ENCODE assay signal across 8 cellular contexts in genomic region chr1:202861420-202862121, GRCh38. TPM values are rescaled to one million over a fixed set of nuclear protein-coding genes. Genes with fewer than 3 reads are reported as not detected.
DNase-seq lines count a peak whose midpoint lies in the region; ATAC-seq and TF ChIP-seq lines count a peak whose summit lies in the region.

No MANE protein-coding gene starts in this region.

- H3K36me3 ChIP-seq in muscle layer of colon (ENCODE audit: insufficient read depth, low read length), result no peaks in the 10 kb centered on the region
- H3K36me3 ChIP-seq in stomach, result no peaks in the 10 kb centered on the region

- peak; percentile 17 to 92 (median 84) for DNase-seq in C1 segment of cervical spinal cord (lab: John Stamatoyannopoulos, UW)
- peak; percentile 70 to 80 for DNase-seq in HL-60 (ENCODE audit: low read depth in 1 of 2, low spot score in 1 of 2)
- DNase-seq in NCI-H82 treated with DMSO at 0.1 percent for 48 hours (lab: John Stamatoyannopoulos, UW; ENCODE audit: unreplicated experiment), result peak; percentile 86
- no peak for DNase-seq in activated T-cell treated with anti-CD3 and anti-CD28 coated beads, Interleukin-2, amount 50 U/mL, for 4 hours
- DNase-seq in fibroblast of mammary gland (ENCODE audit: low read depth), result peak; percentile 75
- DNase-seq in stomach, result peak; percentile 93

- intact Hi-C loops in stomach (cut with DNase I; ENCODE audit: low total_unique reads), result no loop called here

- H3K4me1 ChIP-seq in muscle layer of colon (ENCODE audit: insufficient read depth, low read length) (peaks cover 6% of the 10 kb centered on the region), stomach (peaks cover 4 to 32% (median 22%) of the 10 kb centered on the region in 4 donors)

- no peaks in the 10 kb centered on the region for H3K9me3 Mint-ChIP-seq in activated T-cell treated with anti-CD3 and anti-CD28 coated beads, Interleukin-2, amount 50 U/mL, for 4 hours

- TF ChIP-seq POLR2A in stomach (IDR thresholded peaks at IDR 0.05), result no peak

- H3K9me3 ChIP-seq in muscle layer of colon (ENCODE audit: low read length) (no peaks in the 10 kb centered on the region), stomach (no peaks in the 10 kb centered on the region)

- H3K4me3 Mint-ChIP-seq in activated T-cell treated with anti-CD3 and anti-CD28 coated beads, Interleukin-2, amount 50 U/mL, for 4 hours, result peak overlapping the region; percentile 79

- ATAC-seq in GM19351 (IDR thresholded peaks at IDR 0.05; ENCODE audit: unreplicated experiment), result peak; percentile 93
- peak; percentile 82 to 87 for ATAC-seq in activated T-cell treated with anti-CD3 and anti-CD28 coated beads, Interleukin-2, amount 50 U/mL, for 4 hours

- no peaks in the 10 kb centered on the region for H3K36me3 Mint-ChIP-seq in activated T-cell treated with anti-CD3 and anti-CD28 coated beads, Interleukin-2, amount 50 U/mL, for 4 hours (ENCODE audit: insufficient read depth)

- H3K27ac ChIP-seq in HL-60 (replicated peaks) (no peak overlapping the region), muscle layer of colon (ENCODE audit: low read depth, low read length) (no peak overlapping the region), stomach (peak overlapping the region in 4 of 5 donors; percentile 65 to 82 (median 67))

- 0 to 1% (median 1%) methylated on average over 29 to 44 of the region's 44 CpGs for WGBS in stomach, 5 donors

- TF ChIP-seq EP300 in stomach (IDR thresholded peaks at IDR 0.05), result no peak

- H3K4me3 ChIP-seq in HL-60 (replicated peaks; ENCODE audit: insufficient read depth, low read length) (peak overlapping the region; percentile 67), fibroblast of mammary gland (ENCODE audit: control insufficient read depth, low read depth, low read length) (peak overlapping the region; percentile 66), muscle layer of colon (ENCODE audit: low read depth in 1 of 2, low read length in 2 of 2) (peak overlapping the region; percentile 67 to 82), stomach (peak overlapping the region; percentile 70 to 94 (median 81))

- H3K9ac ChIP-seq in muscle layer of colon (ENCODE audit: low read length), result no peak overlapping the region

- H3K4me1 Mint-ChIP-seq in activated T-cell treated with anti-CD3 and anti-CD28 coated beads, Interleukin-2, amount 50 U/mL, for 4 hours (ENCODE audit: low read depth), result peaks cover 15% of the 10 kb centered on the region

- H3K27me3 ChIP-seq in HL-60 (ENCODE audit: insufficient read depth, poor library complexity, severe bottlenecking), result no peaks in the 10 kb centered on the region
- H3K27me3 ChIP-seq in muscle layer of colon (ENCODE audit: control insufficient read depth in 1 of 2, insufficient read depth in 2 of 2, low read length in 2 of 2), result no peaks in the 10 kb centered on the region
- peaks cover 0 to 5% (median 0%) of the 10 kb centered on the region in 3 donors for H3K27me3 ChIP-seq in stomach

- peaks cover 53% of the 10 kb centered on the region for H3K27me3 Mint-ChIP-seq in activated T-cell treated with anti-CD3 and anti-CD28 coated beads, Interleukin-2, amount 50 U/mL, for 4 hours (ENCODE audit: low read depth)

- TF ChIP-seq CTCF in HL-60 (IDR thresholded peaks at IDR 0.05; ENCODE audit: insufficient read depth, low read length) (no peak), fibroblast of mammary gland (conservative IDR thresholded peaks at IDR 0.05; ENCODE audit: control insufficient read depth, insufficient read depth, low read depth, low read length) (no peak), stomach (IDR thresholded peaks at IDR 0.05) (no peak)

RNA-seq across cellular contexts. Expression of gene RABIF, which starts 27.4 kb away (rescaled TPM):
- total RNA-seq in activated T-cell treated with anti-CD3 and anti-CD28 coated beads, Interleukin-2, amount 50 U/mL, for 4 hours, result 10 to 100 TPM in 2 of 3 donors, 1 to 10 TPM in 1; 9.7 to 10.3 (median 10.2) TPM
- total RNA-seq in stomach, result 1 to 10 TPM in 2 of 5 donors, under 1 TPM in 1, not detected in 2; 0.45 to 5.1 (median 4.2) TPM
- 1 to 10 TPM; 4.9 to 9.1 (median 6.1) TPM for polyA plus RNA-seq in stomach

RNA-seq across cellular contexts. Expression of gene PCAT6, which starts 50.8 kb away (rescaled TPM):
- total RNA-seq in activated T-cell treated with anti-CD3 and anti-CD28 coated beads, Interleukin-2, amount 50 U/mL, for 4 hours, result under 1 TPM in 1 of 3 donors, not detected in 2; 0.48 TPM
- not detected for total RNA-seq in stomach
- 1 to 10 TPM; 1.2 to 3.9 (median 2.7) TPM for polyA plus RNA-seq in stomach

RNA-seq across cellular contexts. Expression of gene KDM5B, which starts 53.4 kb away (rescaled TPM):
- total RNA-seq in activated T-cell treated with anti-CD3 and anti-CD28 coated beads, Interleukin-2, amount 50 U/mL, for 4 hours, result 10 to 100 TPM; 19.4 to 36.0 (median 28.9) TPM
- 100 to 1,000 TPM in 2 of 5 donors, 10 to 100 TPM in 3; 46.0 to 229 (median 84.5) TPM for total RNA-seq in stomach
- polyA plus RNA-seq in stomach, result 10 to 100 TPM in 1 of 3 donors, 1 to 10 TPM in 2; 6.5 to 13.4 (median 7.2) TPM

Comparison
In these comparisons a context has a peak if more than half of its experiments do, and no peak if none do; other contexts are left out.
1. H3K27ac ChIP-seq: peak in stomach (4 of 5); none in HL-60 (single experiment) and muscle layer of colon (single experiment).
2. Peak in every context shown above with its lines, with median percentiles within 50 percentile points of each other: H3K4me3 ChIP-seq.